In genomic region chr6:10383312-10384063, GRCh38 we compare ENCODE assay signal across 8 cellular contexts. TPM values are rescaled to one million over a fixed set of nuclear protein-coding genes. Genes with fewer than 3 reads are reported as not detected.
DNase-seq lines count a peak whose midpoint lies in the region; ATAC-seq, FAIRE-seq and TF ChIP-seq lines count a peak whose summit lies in the region.
"Had no signal": no experiment of that assay in that cellular context is flagged by ENCODE, and none has a peak within 500 bp of the region (broad histone marks: within the 10 kb centered on the region; RNA-seq: fewer than 3 reads in every experiment).

No MANE protein-coding gene starts in this region.

- H3K9me3 ChIP-seq in pancreas, result no peaks in the 10 kb centered on the region

- WGBS in pancreas, 2 donors, result 2 to 4% methylated on average over 51 of the region's 51 CpGs

- peak; percentile 29 for DNase-seq in GM03348 (ENCODE audit: low spot score)
- DNase-seq in NCI-H1048 (lab: John Stamatoyannopoulos, UW), result peak; percentile 72
- peak; percentile 55 for DNase-seq in epidermal melanocyte (ENCODE audit: insufficient read length, low spot score)
- peak in 1 of 6 donors; percentile 68 for DNase-seq in pancreas
- DNase-seq in D721Med (ENCODE audit: insufficient read length, low spot score), result no peak
- DNase-seq: activated T-cell treated with anti-CD3 and anti-CD28 coated beads, Interleukin-2, amount 50 U/mL, for 48 hours had no signal

- FAIRE-seq in pancreas (lab: Jason Lieb, UNC) (no peak), D721Med (lab: Jason Lieb, UNC) (no peak)

- intact Hi-C loops in pancreas (cut with DNase I), result no loop called here

- TF ChIP-seq CTCF in pancreas (IDR thresholded peaks at IDR 0.05) (no peak), D721Med (IDR thresholded peaks at IDR 0.05; ENCODE audit: insufficient read depth, missing control alignments) (no peak)

- no peak overlapping the region for H3K27ac ChIP-seq in pancreas

- H3K4me3 ChIP-seq in pancreas, result peak overlapping the region in 1 of 4 donors; percentile 4

- H3K4me1 ChIP-seq in pancreas, result peaks cover 0 to 9% (median 8%) of the 10 kb centered on the region in 3 donors

- H3K27me3 ChIP-seq in pancreas, result peaks cover 4 to 83% (median 32%) of the 10 kb centered on the region in 4 donors

- peak in 3 of 4 donors; percentile 56 to 74 (median 63) for ATAC-seq in pancreas
- no peak for ATAC-seq in GM21528 (IDR thresholded peaks at IDR 0.05; ENCODE audit: low FRiP score, unreplicated experiment)
- ATAC-seq in GM19023 (IDR thresholded peaks at IDR 0.05; ENCODE audit: unreplicated experiment), result no peak

- H3K36me3 ChIP-seq in pancreas, result no peaks in the 10 kb centered on the region

RNA-seq across cellular contexts. Expression of gene TFAP2A, which starts 31.4 kb away (rescaled TPM):
- total RNA-seq in pancreas, result 1 to 10 TPM in 1 of 6 donors, under 1 TPM in 5; 0.14 to 1.3 (median 0.23) TPM
- polyA plus RNA-seq in pancreas, result under 1 TPM; 0.12 to 0.42 TPM

Comparison
In these comparisons a context has a peak if more than half of its experiments do, and no peak if none do; other contexts are left out.
1. ATAC-seq: peak in pancreas (3 of 4); none in GM21528 (single experiment) and GM19023 (single experiment).